Comparison of ENCODE assay signal across 33 cellular contexts in genomic region chr6:63589955-63590411, GRCh38. TPM values are rescaled to one million over a fixed set of nuclear protein-coding genes. Genes with fewer than 3 reads are reported as not detected.
DNase-seq lines count a peak whose midpoint lies in the region; ATAC-seq and TF ChIP-seq lines count a peak whose summit lies in the region.
"Had no signal": no experiment of that assay in that cellular context is flagged by ENCODE, and none has a peak within 500 bp of the region (broad histone marks: within the 10 kb centered on the region; RNA-seq: fewer than 3 reads in every experiment).

No MANE protein-coding gene starts in this region.

- H3K4me3 Mint-ChIP-seq in neural crest cell = peak overlapping the region; percentile 12
- H3K4me3 Mint-ChIP-seq: activated CD4-positive, alpha-beta T cell treated with anti-CD3 and anti-CD28 coated beads, Interleukin-2, amount 10 ng/mL, durations not matched to agents 24 days and 14 days; activated naive CD8-positive, alpha-beta T cell had no signal

- H3K9me3 Mint-ChIP-seq in neural crest cell = no peaks in the 10 kb centered on the region
- H3K9me3 Mint-ChIP-seq: activated CD4-positive, alpha-beta T cell treated with anti-CD3 and anti-CD28 coated beads, Interleukin-2, amount 10 ng/mL, durations not matched to agents 24 days and 14 days had no signal

- 51 to 59% methylated on average over 1 to 2 of the region's 2 CpGs for WGBS in ectodermal cell, 2 experiments

- no peak overlapping the region for H3K4me3 ChIP-seq in ectodermal cell (ENCODE audit: insufficient read depth, low read depth, low read length)
- H3K4me3 ChIP-seq: left lung, smooth muscle cell, suprapubic skin, upper lobe of left lung had no signal

- H3K27ac Mint-ChIP-seq in neural crest cell (ENCODE audit: unreplicated experiment) = peak overlapping the region; percentile 60
- H3K27ac Mint-ChIP-seq: activated CD4-positive, alpha-beta T cell treated with anti-CD3 and anti-CD28 coated beads, Interleukin-2, amount 10 ng/mL, durations not matched to agents 24 days and 14 days; activated naive CD8-positive, alpha-beta T cell had no signal

- H3K4me1 ChIP-seq in ectodermal cell (ENCODE audit: control insufficient read depth, insufficient read depth, low read length) = no peaks in the 10 kb centered on the region
- H3K4me1 ChIP-seq: Caco-2, left lung, suprapubic skin, upper lobe of left lung had no signal

- no peaks in the 10 kb centered on the region for H3K36me3 ChIP-seq in ectodermal cell (ENCODE audit: control insufficient read depth, insufficient read depth, low read length)
- H3K36me3 ChIP-seq: left lung, suprapubic skin, upper lobe of left lung had no signal

- DNase-seq in DMS53 (lab: John Stamatoyannopoulos, UW) = peak; percentile 14
- no peak for DNase-seq in DMS53 treated with DMSO at 0.1 percent for 48 hours (lab: John Stamatoyannopoulos, UW; ENCODE audit: unreplicated experiment)
- DNase-seq in NCI-H1930 (lab: John Stamatoyannopoulos, UW) = peak; percentile 61 to 81
- DNase-seq in neural crest cell (ENCODE audit: low read depth, low spot score) = no peak
- DNase-seq in HEK293T (ENCODE audit: extremely low spot score) = no peak
- DNase-seq: 8988T; activated CD4-positive, alpha-beta T cell treated with anti-CD3 and anti-CD28 coated beads, Interleukin-2, amount 10 ng/mL, durations not matched to agents 24 days and 14 days; activated CD8-positive, alpha-beta memory T cell treated with anti-CD3 and anti-CD28 coated beads for 24 hours; activated effector memory CD4-positive, alpha-beta T cell treated with Interleukin-2 at 50 U/mL for 16 hours; activated T-cell treated with anti-CD3 and anti-CD28 coated beads for 4 hours; anterior cingulate cortex; Caco-2; DMS79 treated with DMSO at 0.1 percent for 48 hours; effector CD8-positive, alpha-beta T cell; GDM1; left lung; mesenchymal stem cell; NCI-H1048; NCI-H187; NCI-H510A treated with DMSO at 0.1 percent for 48 hours; SIG-M5; stimulated activated naive CD4-positive, alpha-beta T cell treated with Interleukin-2 at 50 U/mL for 16 hours; T1000; upper lobe of left lung had no signal

- POLR2A ChIA-PET in HEK293T (lab: Yijun Ruan, JAX) = no interaction called here

- ATAC-seq in GM19324 (IDR thresholded peaks at IDR 0.05; ENCODE audit: low FRiP score, unreplicated experiment) (no peak), HG03097 (IDR thresholded peaks at IDR 0.05; ENCODE audit: low FRiP score, unreplicated experiment) (no peak)
- ATAC-seq: left lung had no signal

- no peaks in the 10 kb centered on the region for H3K9me3 ChIP-seq in ectodermal cell (ENCODE audit: control insufficient read depth, low read length)
- H3K9me3 ChIP-seq: Caco-2, left lung, suprapubic skin, upper lobe of left lung had no signal

- no peaks in the 10 kb centered on the region for H3K27me3 ChIP-seq in ectodermal cell (ENCODE audit: control insufficient read depth, insufficient read depth, low read length, poor library complexity, severe bottlenecking)
- H3K27me3 ChIP-seq: left lung, suprapubic skin, upper lobe of left lung had no signal

- peaks cover 13% of the 10 kb centered on the region for H3K4me1 Mint-ChIP-seq in neural crest cell

- H3K27me3 Mint-ChIP-seq in neural crest cell (ENCODE audit: low read depth) = no peaks in the 10 kb centered on the region

- CTCF ChIA-PET in HEK293T (lab: Yijun Ruan, JAX) = no interaction called here

- H3K36me3 Mint-ChIP-seq in neural crest cell (ENCODE audit: low read depth) = no peaks in the 10 kb centered on the region
- H3K36me3 Mint-ChIP-seq: activated naive CD8-positive, alpha-beta T cell had no signal

- no peak for TF ChIP-seq CTCF in neural crest cell (conservative IDR thresholded peaks at IDR 0.05)

- peak overlapping the region; percentile 63 for H3K27ac ChIP-seq in ectodermal cell (ENCODE audit: insufficient read depth, low read depth, low read length, poor library complexity, severe bottlenecking)
- H3K27ac ChIP-seq: C4-2B, epithelial cell of prostate, left lung, suprapubic skin, upper lobe of left lung, VCaP had no signal

TF ChIP-seq in HEK293T, 16 proteins besides CTCF, POLR2A, EP300 and RAD21:
- TF ChIP-seq ARNT (IDR thresholded peaks at IDR 0.05) = no peak
- TF ChIP-seq BHLHE40 (IDR thresholded peaks at IDR 0.05; ENCODE audit: borderline replicate concordance) = no peak
- no peak for TF ChIP-seq L3MBTL2 (conservative IDR thresholded peaks at IDR 0.05)
- no peak for TF ChIP-seq SUZ12 (IDR thresholded peaks at IDR 0.05)
- no peak for TF ChIP-seq SP1 (IDR thresholded peaks at IDR 0.05)
- no peak for TF ChIP-seq LEF1 (IDR thresholded peaks at IDR 0.05; ENCODE audit: borderline replicate concordance)
- no peak for TF ChIP-seq HDGF (IDR thresholded peaks at IDR 0.05; ENCODE audit: borderline replicate concordance)
- TF ChIP-seq ELF4 (IDR thresholded peaks at IDR 0.05) = no peak

RNA-seq across cellular contexts. Expression of gene PTP4A1, which starts 17.7 kb away (rescaled TPM):
- 75.7 TPM for polyA plus RNA-seq in ectodermal cell (2013, experiment 1 of 4)
- polyA plus RNA-seq in ectodermal cell (2013, experiment 2 of 4) = 83.5 TPM
- polyA plus RNA-seq in ectodermal cell (2013, experiment 3 of 4) = 62.6 TPM
- polyA plus RNA-seq in ectodermal cell (2013, experiment 4 of 4) = 65.9 TPM
- total RNA-seq in neural crest cell = 78.1 and 79.9 TPM in 2 replicates

RNA-seq across cellular contexts. Expression of gene PHF3, which starts 45.6 kb away (rescaled TPM):
- 52.4 TPM for polyA plus RNA-seq in ectodermal cell (2013, experiment 1 of 4)
- polyA plus RNA-seq in ectodermal cell (2013, experiment 2 of 4) = 49.8 TPM
- polyA plus RNA-seq in ectodermal cell (2013, experiment 3 of 4) = 36.4 TPM
- 42.2 TPM for polyA plus RNA-seq in ectodermal cell (2013, experiment 4 of 4)
- total RNA-seq in neural crest cell = 46.2 and 48.1 TPM in 2 replicates

Comparison
In these comparisons a context has a peak if more than half of its experiments do, and no peak if none do; other contexts are left out.
1. DNase-seq: peak in DMS53 (single experiment) and NCI-H1930 (2 of 2); none in DMS53 treated with DMSO at 0.1 percent for 48 hours (single experiment), neural crest cell (single experiment) and HEK293T (single experiment).